18 cellular contexts compared by ENCODE assay signal in the genomic region with DNA sequence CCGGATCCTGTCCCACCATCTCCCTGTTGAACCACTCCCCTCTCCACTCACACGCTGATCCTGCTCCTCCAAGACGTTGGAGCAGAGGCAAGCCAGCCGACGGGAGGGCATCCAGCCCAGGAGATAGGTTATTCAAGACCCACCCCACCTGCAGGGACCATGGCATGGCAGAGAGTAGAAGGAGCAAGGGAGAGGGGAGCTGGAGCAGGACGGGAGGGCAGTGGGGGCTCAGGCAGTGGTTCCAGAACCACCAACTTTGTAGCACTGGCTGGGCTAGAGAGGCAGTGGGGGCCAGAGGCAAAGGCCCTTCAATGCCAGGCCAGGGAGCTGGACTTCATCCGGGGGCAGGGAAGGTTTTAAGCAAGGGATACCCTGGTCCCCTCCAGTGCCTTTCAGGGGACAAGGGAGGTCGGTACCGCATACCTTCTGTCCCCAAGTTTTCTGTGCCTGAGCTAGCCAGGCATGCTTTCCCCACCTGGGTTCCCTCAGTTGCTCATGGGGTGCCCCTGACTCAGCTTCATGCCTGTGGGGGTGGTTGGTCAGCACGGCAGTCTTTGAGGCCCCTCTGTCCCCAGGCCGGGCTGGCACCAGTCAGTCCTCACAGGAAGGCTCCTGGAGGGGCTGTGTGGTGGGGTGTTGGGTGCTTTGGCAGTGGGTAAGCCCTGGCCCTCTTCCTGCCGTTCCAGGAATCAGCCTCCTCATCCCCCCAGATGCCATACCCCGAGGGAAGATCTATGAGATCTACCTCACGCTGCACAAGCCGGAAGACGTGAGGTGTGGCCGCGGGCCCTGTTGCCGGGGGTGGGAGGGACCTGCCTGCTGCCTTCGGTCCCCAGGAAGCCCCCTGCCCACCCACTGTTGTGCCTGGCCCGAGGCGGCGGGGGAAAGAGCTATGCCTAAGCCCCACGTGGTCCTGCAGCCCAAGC. TPM values are rescaled to one million over a fixed set of nuclear protein-coding genes. Genes with fewer than 3 reads are reported as not detected.
DNase-seq lines count a peak whose midpoint lies in the region; ATAC-seq, FAIRE-seq and TF ChIP-seq lines count a peak whose summit lies in the region.
"Had no signal": no experiment of that assay in that cellular context is flagged by ENCODE, and none has a peak within 500 bp of the region (broad histone marks: within the 10 kb centered on the region; RNA-seq: fewer than 3 reads in every experiment).

No MANE protein-coding gene starts in this region.

- H2BK20ac ChIP-seq in H1 (ENCODE audit: low read length): 0 out of 2 replicates have a peak overlapping the region, but pooled peaks have one; percentile 34

- no peaks in the 10 kb centered on the region for H3K23me2 ChIP-seq in H1 (ENCODE audit: low read depth, low read length)

- DNase-seq in H1 (ENCODE audit: low read depth in 1 of 2, low spot score in 2 of 2) (no peak), LoVo (ENCODE audit: low spot score) (no peak), omental fat pad (ENCODE audit: low spot score) (no peak), immature natural killer cell (no peak)
- DNase-seq: Caco-2; CD4-positive, alpha-beta T cell; HCEC 1CT; KG1 had no signal

- no peak overlapping the region for H4K8ac ChIP-seq in H1 (ENCODE audit: extremely low read depth, insufficient read depth, low read length)

- TF ChIP-seq CTCF in H1 (IDR thresholded peaks at IDR 0.05; ENCODE audit: control extremely low read depth in 1 of 3, insufficient read depth in 1 of 3, low read depth in 1 of 3, low read length in 3 of 3) (no peak), neutrophil (IDR thresholded peaks at IDR 0.05) (no peak), omental fat pad (IDR thresholded peaks at IDR 0.05) (no peak)

- no peak overlapping the region for H4K91ac ChIP-seq in H1 (replicated peaks; ENCODE audit: insufficient read length, low read length)

- no peak overlapping the region for H2BK12ac ChIP-seq in H1 (ENCODE audit: low read depth, low read length)

- H2BK5ac ChIP-seq in H1 (ENCODE audit: low read depth, low read length): no peak overlapping the region

- no peak overlapping the region; the same call in 1 of the 2 replicates for H2AK5ac ChIP-seq in H1 (ENCODE audit: low read depth, low read length)

- H3K27me3 ChIP-seq in BLaER1 (peaks cover 60% of the 10 kb centered on the region), H1 (replicated peaks in 1 of 4; ENCODE audit: control insufficient read depth in 3 of 4, extremely low read depth in 1 of 4, insufficient read depth in 3 of 4, low read length in 3 of 4) (no peaks in the 10 kb centered on the region), neutrophil (no peaks in the 10 kb centered on the region)
- H3K27me3 ChIP-seq in BLaER1 treated with 17β-estradiol and CSF1 and Interleukin-3, amounts not matched to agents 10 nM and 100 nM: peaks cover 50 to 74% (median 54%) of the 10 kb centered on the region in 11 experiments

- peaks cover 20 to 22% of the 10 kb centered on the region in 2 donors for H3K4me1 Mint-ChIP-seq in immature natural killer cell

- no peaks in the 10 kb centered on the region for H3K79me1 ChIP-seq in H1 (ENCODE audit: low read depth, low read length)

- no peak for FAIRE-seq in H1 (lab: Jason Lieb, UNC)
- FAIRE-seq: A204.1, D721Med had no signal

- 80% methylated on average over 13 of the region's 24 CpGs; no CpG with 5 or more reads in 1 of the 2 experiments for WGBS in H1 (ENCODE audit: extremely low coverage in 1 of 2, insufficient coverage in 1 of 2, insufficient read length in 1 of 2, insufficient replicate concordance in 2 of 2, low coverage in 1 of 2, low lambda C conversion rate in 2 of 2, missing lambda C conversion rate in 1 of 2), 2 experiments

- peak overlapping the region; percentile 53 for H3K4ac ChIP-seq in H1 (replicated peaks; ENCODE audit: insufficient read length, low read depth, low read length)

- peaks cover 0 to 6% (median 4%) of the 10 kb centered on the region in 6 donors for H3K9me3 Mint-ChIP-seq in immature natural killer cell
- H3K9me3 Mint-ChIP-seq: CD4-positive, alpha-beta T cell had no signal

- no peak overlapping the region; the same call in 1 of the 2 replicates for H3K18ac ChIP-seq in H1 (ENCODE audit: extremely low read depth, low read length)

- POLR2A ChIA-PET in H1 (lab: Charles Lee; ENCODE audit: partially characterized antibody): interaction anchor here (1.5 kb wide), 1 partner anchor 17 kb away, joined by 3 read pairs; no protein-coding TSS in a partner anchor

- TF ChIP-seq EP300 in H1 (IDR thresholded peaks at IDR 0.05; ENCODE audit: borderline replicate concordance in 1 of 2, low read depth in 2 of 2, low read length in 2 of 2): no peak

- ATAC-seq in GM21786 (IDR thresholded peaks at IDR 0.05; ENCODE audit: unreplicated experiment) (no peak), omental fat pad (ENCODE audit: low FRiP score) (no peak)

- peaks cover 21% of the 10 kb centered on the region for H3K4me1 ChIP-seq in BLaER1
- H3K4me1 ChIP-seq in BLaER1 treated with 17β-estradiol and CSF1 and Interleukin-3, amounts not matched to agents 10 nM and 100 nM: peaks cover 15 to 32% (median 22%) of the 10 kb centered on the region in 10 experiments
- peaks cover 0 to 4% (median 1%) of the 10 kb centered on the region in 4 experiments; a peak in 3 of 7 replicates for H3K4me1 ChIP-seq in H1 (replicated peaks in 1 of 4; ENCODE audit: control insufficient read depth in 3 of 4, insufficient read depth in 4 of 4, low read length in 3 of 4)
- peaks cover 0 to 13% of the 10 kb centered on the region in 2 experiments for H3K4me1 ChIP-seq in neutrophil (ENCODE audit: control insufficient read depth in 1 of 2, insufficient read depth in 1 of 2, low read depth in 1 of 2, low read length in 1 of 2)
- H3K4me1 ChIP-seq: Caco-2 had no signal

- peaks cover 28 to 38% (median 28%) of the 10 kb centered on the region in 3 donors for H3K27me3 Mint-ChIP-seq in immature natural killer cell (ENCODE audit: low read depth in 3 of 3)

- TF ChIP-seq RAD21 in H1 (IDR thresholded peaks at IDR 0.05 in 1 of 2, conservative IDR thresholded peaks at IDR 0.05 in 1 of 2; ENCODE audit: low read depth in 2 of 2, low read length in 2 of 2): no peak

- H3K36me3 Mint-ChIP-seq in immature natural killer cell: no peaks in the 10 kb centered on the region

- no peak overlapping the region for H3K4me3 ChIP-seq in BLaER1
- H3K4me3 ChIP-seq in BLaER1 treated with 17β-estradiol and CSF1 and Interleukin-3, amounts not matched to agents 10 nM and 100 nM: 0 out of 20 replicates have a peak overlapping the region, but pooled peaks of 1 of the 10 experiments have one; percentile 1
- H3K4me3 ChIP-seq in H1 (ENCODE audit: extremely low read depth in 1 of 4, insufficient read depth in 2 of 4, low read depth in 3 of 4, low read length in 4 of 4): no peak overlapping the region
- H3K4me3 ChIP-seq in neutrophil (ENCODE audit: low read depth in 1 of 2, low read length in 1 of 2): no peak overlapping the region

- no peak overlapping the region for H3K14ac ChIP-seq in H1 (ENCODE audit: insufficient read length)

- TF ChIP-seq POLR2A in H1 (IDR thresholded peaks at IDR 0.05; ENCODE audit: control extremely low read depth in 1 of 2, low read depth in 2 of 2, low read length in 2 of 2): no peak

- 0 out of 2 replicates have a peak overlapping the region, but pooled peaks have one; percentile 40 for H2BK15ac ChIP-seq in H1 (ENCODE audit: low read length)

- H4K5ac ChIP-seq in H1 (ENCODE audit: insufficient read length, low read depth, low read length): no peak overlapping the region

- H3K4me3 Mint-ChIP-seq in immature natural killer cell: peak overlapping the region in 1 of 5 donors; percentile 80
- H3K4me3 Mint-ChIP-seq: B cell; CD4-positive, alpha-beta T cell had no signal

- no peak overlapping the region for H3K23ac ChIP-seq in H1 (ENCODE audit: insufficient read length)

- H3K9ac ChIP-seq in BLaER1 (no peak overlapping the region), H1 (replicated peaks in 1 of 4; ENCODE audit: extremely low read depth in 1 of 4, low read depth in 3 of 4, low read length in 3 of 4) (no peak overlapping the region)
- no peak overlapping the region for H3K9ac ChIP-seq in BLaER1 treated with 17β-estradiol and CSF1 and Interleukin-3, amounts not matched to agents 10 nM and 100 nM

- no peak overlapping the region for H3K56ac ChIP-seq in H1 (replicated peaks; ENCODE audit: insufficient read length, low read depth, low read length)

- H2BK120ac ChIP-seq in H1 (replicated peaks; ENCODE audit: low read depth, low read length): no peak overlapping the region

- no peak overlapping the region for H2AFZ ChIP-seq in H1 (ENCODE audit: low read length)

- H4K20me1 ChIP-seq in BLaER1 (peaks cover 50% of the 10 kb centered on the region; the same call in 1 of the 2 replicates), H1 (replicated peaks in 1 of 2; ENCODE audit: control insufficient read depth in 1 of 2, insufficient read depth in 2 of 2, low read length in 2 of 2) (no peaks in the 10 kb centered on the region)
- H4K20me1 ChIP-seq in BLaER1 treated with 17β-estradiol and CSF1 and Interleukin-3, amounts not matched to agents 10 nM and 100 nM: peaks cover 0 to 68% (median 25%) of the 10 kb centered on the region in 11 experiments; a peak in 17 of 22 replicates

- CTCF ChIA-PET in H1 (lab: Charles Lee; ENCODE audit: partially characterized antibody): interaction anchor here (1.2 to 7.2 kb wide), 11 partner anchors 10 to 387 kb away, joined by 3 to 39 read pairs (median 4); no protein-coding TSS in a partner anchor

- peak overlapping the region; percentile 57 for H3K4me2 ChIP-seq in BLaER1
- peak overlapping the region; percentile 20 to 74 (median 57); a peak in 20 of 22 replicates for H3K4me2 ChIP-seq in BLaER1 treated with 17β-estradiol and CSF1 and Interleukin-3, amounts not matched to agents 10 nM and 100 nM
- H3K4me2 ChIP-seq in H1 (ENCODE audit: insufficient read depth in 1 of 2, low read depth in 2 of 2, low read length in 2 of 2): no peak overlapping the region

- no peak overlapping the region for H3K27ac ChIP-seq in BLaER1
- H3K27ac ChIP-seq in BLaER1 treated with 17β-estradiol and CSF1 and Interleukin-3, amounts not matched to agents 10 nM and 100 nM: no peak overlapping the region
- no peak overlapping the region for H3K27ac ChIP-seq in H1 (ENCODE audit: low read depth, low read length)
- H3K27ac ChIP-seq in neutrophil: peak overlapping the region; percentile 88
- H3K27ac ChIP-seq: C4-2B had no signal

- H3K79me2 ChIP-seq in H1 (ENCODE audit: control insufficient read depth in 1 of 2, insufficient read depth in 2 of 2, low read length in 2 of 2): no peaks in the 10 kb centered on the region

- H3K36me3 ChIP-seq in BLaER1 (no peaks in the 10 kb centered on the region), H1 (ENCODE audit: control insufficient read depth in 2 of 4, insufficient read depth in 4 of 4, low read length in 3 of 4) (no peaks in the 10 kb centered on the region), neutrophil (peaks cover 30% of the 10 kb centered on the region)
- H3K36me3 ChIP-seq in BLaER1 treated with 17β-estradiol and CSF1 and Interleukin-3, amounts not matched to agents 10 nM and 100 nM: peaks cover 0 to 17% (median 0%) of the 10 kb centered on the region in 11 experiments; a peak in 5 of 22 replicates

- H3K27ac Mint-ChIP-seq in immature natural killer cell: no peak overlapping the region
- H3K27ac Mint-ChIP-seq: B cell; CD4-positive, alpha-beta T cell had no signal

- no peaks in the 10 kb centered on the region for H3K9me3 ChIP-seq in BLaER1
- peaks cover 19 to 30% (median 25%) of the 10 kb centered on the region in 11 experiments for H3K9me3 ChIP-seq in BLaER1 treated with 17β-estradiol and CSF1 and Interleukin-3, amounts not matched to agents 10 nM and 100 nM (replicated peaks in 1 of 11)
- no peaks in the 10 kb centered on the region for H3K9me3 ChIP-seq in H1 (ENCODE audit: insufficient read depth in 2 of 2, low read depth in 1 of 2, low read length in 1 of 2)
- H3K9me3 ChIP-seq in neutrophil: no peaks in the 10 kb centered on the region
- H3K9me3 ChIP-seq: Caco-2 had no signal

RNA-seq across cellular contexts. Expression of a gene that starts 22.4 kb away (rescaled TPM):
- not detected in 2 replicates for total RNA-seq in H1 (2021; fragmentation: NEBNext Ultra II Directional; extraction: Animal tissue kit (Norgen Biotek cat#: 25700))
- not detected in 2 replicates for polyA plus RNA-seq in H1 (2011; rRNA removed)
- polyA plus RNA-seq in H1 (2011; cell fraction: cytosol; rRNA removed): 0.04 TPM
- polyA plus RNA-seq in H1 (2011; cell fraction: nucleus; rRNA removed): 0.10 TPM
- not detected in 4 replicates for polyA plus RNA-seq in H1 (2012, experiment 1 of 2)
- polyA plus RNA-seq in H1 (2012, experiment 2 of 2): not detected
- not detected for polyA plus RNA-seq in H1 (2013, experiment 1 of 2)
- polyA plus RNA-seq in H1 (2013, experiment 2 of 2): not detected
- 0.24 TPM in 1 of 2 replicates, not detected in the other for polyA minus RNA-seq in H1 (2011; rRNA and poly(A)+ RNA removed)
- polyA minus RNA-seq in H1 (2011; cell fraction: cytosol; rRNA and poly(A)+ RNA removed): not detected
- not detected for polyA minus RNA-seq in H1 (2011; cell fraction: nucleus; rRNA and poly(A)+ RNA removed)
- 10 to 100 TPM; 12.2 to 61.6 (median 26.7) TPM for total RNA-seq in omental fat pad
- polyA plus RNA-seq in immature natural killer cell: 1 to 10 TPM in 2 of 3 donors, under 1 TPM in 1; 0.21 to 2.5 (median 2.4) TPM
- total RNA-seq: Daoy, HT-29 had no signal

Comparison
In these comparisons a context has a peak if more than half of its experiments do, and no peak if none do; other contexts are left out.
1. H3K4me2 ChIP-seq: peak in BLaER1 (single experiment) and BLaER1 treated with 17β-estradiol and CSF1 and Interleukin-3, amounts not matched to agents 10 nM and 100 nM (11 of 11); none in H1 (0 of 2).
2. RNA of a gene that starts 22.4 kb away (total RNA-seq): 12.2 to 61.6 TPM in omental fat pad; not detected in H1; every median in the first group is over 10 times any median in the second.